ENCODE assay signal across 8 cellular contexts in the genomic region with DNA sequence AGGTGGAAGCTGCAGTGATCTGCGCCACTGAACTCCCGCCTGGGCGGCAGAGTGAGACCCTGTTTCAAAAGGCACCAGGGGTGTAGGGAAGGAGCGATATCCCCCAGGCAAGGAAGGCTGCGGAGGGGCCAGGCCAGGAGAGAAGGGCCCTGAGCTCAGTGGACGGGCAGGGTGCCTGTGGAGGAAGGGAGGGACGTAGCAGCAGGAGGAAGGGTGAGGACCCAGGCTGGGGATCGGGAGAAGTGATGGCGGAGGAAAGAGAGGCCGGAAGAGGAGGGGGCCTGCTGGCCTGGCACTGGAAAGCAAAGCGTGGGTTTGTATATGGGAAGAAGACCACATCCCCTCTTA. TPM values are rescaled to one million over a fixed set of nuclear protein-coding genes. Genes with fewer than 3 reads are reported as not detected.
A peak's percentile ranks its signal among the peaks of the same experiment; 100 is the strongest.
DNase-seq lines count a peak whose midpoint lies in the region; ATAC-seq and TF ChIP-seq lines count a peak whose summit lies in the region.

No MANE protein-coding gene starts in this region.

- H3K27me3 ChIP-seq in BE2C (peaks cover 11% of the 10 kb centered on the region), stomach (no peaks in the 10 kb centered on the region)

- H3K4me3 Mint-ChIP-seq in activated naive CD8-positive, alpha-beta T cell treated with anti-CD3 and anti-CD28 coated beads for 36 hours = peak overlapping the region; percentile 93
- H3K4me3 Mint-ChIP-seq in immature natural killer cell = peak overlapping the region; percentile 92 to 98 (median 95)

- no peaks in the 10 kb centered on the region for H3K9me3 Mint-ChIP-seq in activated naive CD8-positive, alpha-beta T cell treated with anti-CD3 and anti-CD28 coated beads for 36 hours
- no peaks in the 10 kb centered on the region for H3K9me3 Mint-ChIP-seq in immature natural killer cell

- ATAC-seq in GM21528 (IDR thresholded peaks at IDR 0.05; ENCODE audit: low FRiP score, unreplicated experiment) = peak; percentile 2
- no peak for ATAC-seq in HG03108 (IDR thresholded peaks at IDR 0.05; ENCODE audit: unreplicated experiment)

- no peak for TF ChIP-seq EP300 in stomach (IDR thresholded peaks at IDR 0.05)

- H3K4me1 ChIP-seq in BE2C (no peaks in the 10 kb centered on the region; the same call in 1 of the 2 replicates), stomach (peaks cover 24 to 45% (median 33%) of the 10 kb centered on the region in 4 donors)

- intact Hi-C loops in stomach (cut with DNase I; ENCODE audit: low total_unique reads) = no loop called here

- no peak for TF ChIP-seq CTCF in BE2C (IDR thresholded peaks at IDR 0.05; ENCODE audit: low read depth, low read length)
- TF ChIP-seq CTCF in stomach (IDR thresholded peaks at IDR 0.05) = no peak

- H3K36me3 ChIP-seq in BE2C (no peaks in the 10 kb centered on the region), stomach (no peaks in the 10 kb centered on the region)

- 33 to 65% (median 50%) methylated on average over 10 to 11 of the region's 11 CpGs for WGBS in stomach, 5 donors

- H3K9me3 ChIP-seq in BE2C (no peaks in the 10 kb centered on the region), stomach (no peaks in the 10 kb centered on the region)

- no peaks in the 10 kb centered on the region for H3K27me3 Mint-ChIP-seq in activated naive CD8-positive, alpha-beta T cell treated with anti-CD3 and anti-CD28 coated beads for 36 hours
- peaks cover 0 to 8% (median 4%) of the 10 kb centered on the region in 3 donors for H3K27me3 Mint-ChIP-seq in immature natural killer cell (ENCODE audit: low read depth in 3 of 3)

- peak overlapping the region; percentile 96 for H3K27ac Mint-ChIP-seq in activated naive CD8-positive, alpha-beta T cell treated with anti-CD3 and anti-CD28 coated beads for 36 hours
- H3K27ac Mint-ChIP-seq in immature natural killer cell = peak overlapping the region; percentile 95 to 99 (median 96)

- DNase-seq in BE2C (no peak), immature natural killer cell (no peak), stomach (no peak), NCI-H1092 treated with DMSO at 0.1 percent for 48 hours (lab: John Stamatoyannopoulos, UW) (no peak), H4 (ENCODE audit: low spot score) (no peak)
- no peak for DNase-seq in activated naive CD8-positive, alpha-beta T cell treated with anti-CD3 and anti-CD28 coated beads for 36 hours

- H3K36me3 Mint-ChIP-seq in activated naive CD8-positive, alpha-beta T cell treated with anti-CD3 and anti-CD28 coated beads for 36 hours = no peaks in the 10 kb centered on the region
- no peaks in the 10 kb centered on the region for H3K36me3 Mint-ChIP-seq in immature natural killer cell

- TF ChIP-seq POLR2A in stomach (IDR thresholded peaks at IDR 0.05) = no peak

- peak overlapping the region; percentile 63 for H3K4me3 ChIP-seq in BE2C (ENCODE audit: low read depth, low read length)
- H3K4me3 ChIP-seq in stomach = peak overlapping the region; percentile 48 to 55 (median 54)

- H3K27ac ChIP-seq in stomach = peak overlapping the region; percentile 75 to 91 (median 89)

- H3K4me1 Mint-ChIP-seq in activated naive CD8-positive, alpha-beta T cell treated with anti-CD3 and anti-CD28 coated beads for 36 hours = peaks cover 39% of the 10 kb centered on the region
- peaks cover 34 to 35% of the 10 kb centered on the region in 2 donors for H3K4me1 Mint-ChIP-seq in immature natural killer cell

RNA-seq across cellular contexts. Expression of gene ALOX5, which starts 45.6 kb away (rescaled TPM):
- polyA plus RNA-seq in BE2C (2012; ENCODE audit: insufficient read depth, insufficient read length, low read depth) = not detected
- under 1 TPM; 0.62 to 0.96 TPM for total RNA-seq in activated naive CD8-positive, alpha-beta T cell treated with anti-CD3 and anti-CD28 coated beads for 36 hours
- 1 to 10 TPM in 2 of 3 donors, under 1 TPM in 1; 0.99 to 8.0 (median 1.9) TPM for polyA plus RNA-seq in immature natural killer cell
- 10 to 100 TPM in 3 of 5 donors, 1 to 10 TPM in 2; 3.2 to 39.6 (median 18.1) TPM for total RNA-seq in stomach
- 10 to 100 TPM in 1 of 3 donors, 1 to 10 TPM in 2; 6.3 to 11.1 (median 7.4) TPM for polyA plus RNA-seq in stomach
- total RNA-seq in H4 (2014; rRNA removed; shearing (Covaris generic)) = 0.60 TPM in 1 of 2 replicates, not detected in the other
